In the genomic region with DNA sequence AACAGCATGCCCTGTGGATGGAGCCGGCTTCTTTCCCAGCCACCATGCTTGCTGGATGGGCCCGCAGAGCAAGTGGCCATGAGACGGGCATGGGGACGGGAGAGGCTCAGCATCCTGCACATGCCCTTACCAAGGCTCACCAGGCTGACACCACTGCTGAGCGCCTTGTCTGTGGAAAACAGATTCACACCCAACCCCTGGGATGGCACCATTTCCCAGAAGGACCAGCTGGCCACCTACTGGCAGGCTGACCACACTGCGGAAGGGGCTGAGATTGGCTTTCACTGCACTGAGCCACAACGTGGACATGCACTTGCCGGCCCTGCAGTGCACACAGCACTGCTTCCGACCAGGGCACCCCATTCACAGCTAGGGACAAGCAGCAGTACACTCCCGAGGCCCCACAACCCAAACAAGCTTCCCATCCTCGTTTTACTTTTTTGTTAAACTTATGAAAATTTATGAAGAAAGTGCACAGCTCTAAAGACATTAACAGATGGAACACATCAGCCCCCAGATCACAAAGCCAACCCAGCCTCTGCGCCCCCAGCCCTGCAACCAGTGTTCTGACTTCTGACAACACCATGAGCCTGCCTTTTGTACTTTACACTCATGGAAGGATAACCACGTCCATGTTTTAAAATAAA, we compare ENCODE assay signal across 9 cellular contexts. TPM values are rescaled to one million over a fixed set of nuclear protein-coding genes. Genes with fewer than 3 reads are reported as not detected.
DNase-seq lines count a peak whose midpoint lies in the region; ATAC-seq, FAIRE-seq and TF ChIP-seq lines count a peak whose summit lies in the region.
"Had no signal": no experiment of that assay in that cellular context is flagged by ENCODE, and none has a peak within 500 bp of the region (broad histone marks: within the 10 kb centered on the region; RNA-seq: fewer than 3 reads in every experiment).

No MANE protein-coding gene starts in this region.

- no peak for TF ChIP-seq EP300 in K562 (IDR thresholded peaks at IDR 0.05; ENCODE audit: low read length)

- ATAC-seq in K562 (peak; percentile 85), HG02798 (IDR thresholded peaks at IDR 0.05; ENCODE audit: poor library complexity, unreplicated experiment) (no peak), HG03354 (IDR thresholded peaks at IDR 0.05; ENCODE audit: poor library complexity, severe bottlenecking, unreplicated experiment) (no peak)

- no peaks in the 10 kb centered on the region for H3K9me1 ChIP-seq in K562 (ENCODE audit: control insufficient read depth, insufficient read depth, low read length)

- H3K4me3 ChIP-seq in K562 (no peak overlapping the region), kidney (ENCODE audit: low read length in 2 of 2) (no peak overlapping the region)

- no peak for TF ChIP-seq POLR2A in K562 (conservative IDR thresholded peaks at IDR 0.05)

- CTCF ChIA-PET in K562 (lab: Yijun Ruan, JAX; ENCODE audit: low intra/inter-chr PET ratio) = interaction anchor here (1.2 kb wide), 1 partner anchor 421 kb away, joined by 4 read pairs; no protein-coding TSS in a partner anchor

- TF ChIP-seq CTCF in GM10266 (IDR thresholded peaks at IDR 0.05; ENCODE audit: control insufficient read depth, insufficient read depth, low read depth, missing control alignments) = peak; percentile 53
- TF ChIP-seq CTCF in K562 (IDR thresholded peaks at IDR 0.05 in 2 of 3, conservative IDR thresholded peaks at IDR 0.05 in 1 of 3; ENCODE audit: insufficient read depth in 2 of 3, low read depth in 1 of 3, low read length in 3 of 3) = peak; percentile 66 to 70 (median 68)
- peak; percentile 72 for TF ChIP-seq CTCF in kidney (IDR thresholded peaks at IDR 0.05; ENCODE audit: borderline replicate concordance, extremely low read depth, insufficient read depth)

- H3K4me2 ChIP-seq in K562 (ENCODE audit: insufficient read depth, low read length) = no peak overlapping the region

- intact Hi-C loops in K562 (cut with micrococcal nuclease) = loop anchor here (5.0 kb wide), 1 partner anchor 422 kb away; no protein-coding TSS in a partner anchor
- intact Hi-C loops in kidney (cut with DNase I) = loop anchor here (10.0 kb wide), 1 partner anchor 415 kb away; no protein-coding TSS in a partner anchor

- H3K9me3 ChIP-seq in K562 (replicated peaks; ENCODE audit: control insufficient read depth, insufficient read depth, low read depth, low read length) = no peaks in the 10 kb centered on the region
- H3K9me3 ChIP-seq in kidney (ENCODE audit: control insufficient read depth in 1 of 2, low read length in 2 of 2) = no peaks in the 10 kb centered on the region

- FAIRE-seq in K562 (lab: Jason Lieb, UNC) (peak; percentile 73), kidney (lab: Jason Lieb, UNC) (no peak), urothelium cell line (lab: Jason Lieb, UNC) (peak; percentile 94)
- FAIRE-seq: frontal cortex had no signal

- H2AFZ ChIP-seq in K562 (ENCODE audit: low read depth, low read length) = no peak overlapping the region

- no peaks in the 10 kb centered on the region; the same call in 1 of the 2 replicates for H4K20me1 ChIP-seq in K562 (replicated peaks; ENCODE audit: control insufficient read depth, insufficient read depth, low read length)

- no TSS peak for BruUV-seq in K562 (replicated peaks; lab: Mats Ljungman, UMichigan)

- H3K27ac ChIP-seq in K562 (ENCODE audit: extremely low read depth, low read depth, low read length) (no peak overlapping the region), kidney (ENCODE audit: low read depth in 2 of 2, low read length in 2 of 2) (no peak overlapping the region)

- H3K27me3 ChIP-seq in K562 (ENCODE audit: control insufficient read depth in 2 of 2, insufficient read depth in 2 of 2, low read length in 2 of 2) = peaks cover 0 to 9% of the 10 kb centered on the region in 2 experiments; a peak in 1 of 5 replicates

- TF ChIP-seq RAD21 in K562 (CRISPR knock-in tag; conservative IDR thresholded peaks at IDR 0.05 in 1 of 2, IDR thresholded peaks at IDR 0.05 in 1 of 2) = peak; percentile 50 to 62

- DNase-seq in AG08395 (ENCODE audit: low spot score) (peak; percentile 75), GM10266 (ENCODE audit: extremely low spot score) (no peak), NCI-H345 treated with DMSO at 0.1 percent for 48 hours (lab: John Stamatoyannopoulos, UW; ENCODE audit: unreplicated experiment) (peak; percentile 12), K562 (ENCODE audit: extremely low read depth in 1 of 4, low spot score in 3 of 4) (peak; percentile 31 to 39 (median 35)), kidney (no peak), urothelium cell line (ENCODE audit: low spot score) (peak; percentile 74)

- POLR2A ChIA-PET in K562 (lab: Yijun Ruan, JAX) = interaction anchor here (1.4 kb wide), 1 partner anchor 22 kb away, joined by 4 read pairs; no protein-coding TSS in a partner anchor

- H3K36me3 ChIP-seq in K562 (ENCODE audit: control insufficient read depth, insufficient read depth, low read length) (no peaks in the 10 kb centered on the region), kidney (ENCODE audit: control insufficient read depth in 1 of 2, insufficient read depth in 2 of 2, low read length in 2 of 2) (no peaks in the 10 kb centered on the region)

- WGBS in K562 (ENCODE audit: insufficient coverage, low coverage, missing lambda C conversion rate) = under 1% methylated on average over 13 of the region's 13 CpGs

- H3K79me2 ChIP-seq in K562 (ENCODE audit: control insufficient read depth, insufficient read depth, low read length) = no peaks in the 10 kb centered on the region

- no peak overlapping the region for H3K9ac ChIP-seq in K562 (ENCODE audit: insufficient read depth in 1 of 2, low read depth in 2 of 2, low read length in 2 of 2)
- H3K9ac ChIP-seq in kidney (ENCODE audit: low read length in 2 of 2) = no peak overlapping the region

- H3K4me1 ChIP-seq in K562 (replicated peaks in 1 of 2; ENCODE audit: control insufficient read depth in 2 of 2, insufficient read depth in 2 of 2, low read length in 2 of 2) = no peaks in the 10 kb centered on the region
- H3K4me1 ChIP-seq in kidney (ENCODE audit: control insufficient read depth in 1 of 2, insufficient read depth in 1 of 2, low read depth in 1 of 2, low read length in 2 of 2) = no peaks in the 10 kb centered on the region

- in situ Hi-C loops in K562 (cut with MboI) = no loop called here

RNA-seq across cellular contexts. Expression of gene KRTAP17-1, which starts 13.9 kb away (rescaled TPM):
- total RNA-seq in K562 (2011; cell fraction: chromatin; rRNA removed; ENCODE audit: low replicate concordance) = not detected in 2 replicates
- total RNA-seq in K562 (2011; cell fraction: nucleolus; rRNA removed) = not detected in 2 replicates
- total RNA-seq in K562 (2011; cell fraction: nucleoplasm; rRNA removed) = not detected in 2 replicates
- total RNA-seq in K562 (2014; rRNA removed) (not detected in 2 replicates), K562 (2014; rRNA removed; fragmentation: Illumina TruSeq; extraction: Trizol) (not detected in 2 replicates), K562 (2015; rRNA removed; fragmentation: Illumina TruSeq; extraction: Trizol) (not detected in 2 replicates), K562 (2021) (not detected in 2 replicates), kidney (not detected)
- polyA plus RNA-seq in K562 (2011; rRNA removed) (not detected in 2 replicates), K562 (2014; fragmentation: Illumina TruSeq; extraction: Trizol) (not detected in 2 replicates), K562 (2014; fragmentation: Nextera tagmentation; extraction: Ambion mirVana) (not detected), K562 (2014; rRNA removed) (not detected in 2 replicates), kidney (ENCODE audit: insufficient read depth, low read depth, low replicate concordance) (not detected)
- polyA plus RNA-seq in K562 (2011; cell fraction: cytosol; rRNA removed) = not detected in 2 replicates
- polyA plus RNA-seq in K562 (2011; cell fraction: nucleus; rRNA removed) = not detected in 2 replicates
- not detected in 2 replicates for polyA plus RNA-seq in K562 (2012)
- polyA minus RNA-seq in K562 (2011; rRNA and poly(A)+ RNA removed) = not detected in 2 replicates
- polyA minus RNA-seq in K562 (2011; cell fraction: cytosol; rRNA and poly(A)+ RNA removed) = not detected in 2 replicates
- polyA minus RNA-seq in K562 (2011; cell fraction: nucleus; rRNA and poly(A)+ RNA removed) = not detected in 2 replicates
- total RNA-seq: frontal cortex had no signal

RNA-seq across cellular contexts. Expression of gene KRTAP16-1, which starts 20.3 kb away (rescaled TPM):
- total RNA-seq in K562 (2011; cell fraction: chromatin; rRNA removed; ENCODE audit: low replicate concordance) = not detected in 2 replicates
- not detected in 2 replicates for total RNA-seq in K562 (2011; cell fraction: nucleolus; rRNA removed)
- not detected in 2 replicates for total RNA-seq in K562 (2011; cell fraction: nucleoplasm; rRNA removed)
- not detected in 2 replicates for total RNA-seq in K562 (2014; rRNA removed)
- total RNA-seq in K562 (2014; rRNA removed; fragmentation: Illumina TruSeq; extraction: Trizol) = not detected in 2 replicates
- not detected in 2 replicates for total RNA-seq in K562 (2015; rRNA removed; fragmentation: Illumina TruSeq; extraction: Trizol)
- total RNA-seq in K562 (2021) = not detected in 2 replicates
- polyA plus RNA-seq in K562 (2011; rRNA removed) = not detected in 2 replicates
- polyA plus RNA-seq in K562 (2011; cell fraction: cytosol; rRNA removed) = not detected in 2 replicates
- polyA plus RNA-seq in K562 (2011; cell fraction: nucleus; rRNA removed) = not detected in 2 replicates
- polyA plus RNA-seq in K562 (2012) = not detected in 2 replicates
- not detected in 2 replicates for polyA plus RNA-seq in K562 (2014; fragmentation: Illumina TruSeq; extraction: Trizol)
- not detected for polyA plus RNA-seq in K562 (2014; fragmentation: Nextera tagmentation; extraction: Ambion mirVana)
- not detected in 2 replicates for polyA plus RNA-seq in K562 (2014; rRNA removed)
- polyA minus RNA-seq in K562 (2011; rRNA and poly(A)+ RNA removed) = not detected in 2 replicates
- not detected in 2 replicates for polyA minus RNA-seq in K562 (2011; cell fraction: cytosol; rRNA and poly(A)+ RNA removed)
- polyA minus RNA-seq in K562 (2011; cell fraction: nucleus; rRNA and poly(A)+ RNA removed) = not detected in 2 replicates
- total RNA-seq in kidney = not detected
- polyA plus RNA-seq in kidney (ENCODE audit: insufficient read depth, low read depth, low replicate concordance) = not detected
- total RNA-seq: frontal cortex had no signal

RNA-seq across cellular contexts. Expression of gene KRT33A, which starts 21.2 kb away (rescaled TPM):
- not detected in 2 replicates for total RNA-seq in K562 (2011; cell fraction: chromatin; rRNA removed; ENCODE audit: low replicate concordance)
- not detected in 2 replicates for total RNA-seq in K562 (2011; cell fraction: nucleolus; rRNA removed)
- not detected in 2 replicates for total RNA-seq in K562 (2011; cell fraction: nucleoplasm; rRNA removed)
- total RNA-seq in K562 (2014; rRNA removed) = not detected in 2 replicates
- total RNA-seq in K562 (2014; rRNA removed; fragmentation: Illumina TruSeq; extraction: Trizol) = not detected in 2 replicates
- not detected in 2 replicates for total RNA-seq in K562 (2015; rRNA removed; fragmentation: Illumina TruSeq; extraction: Trizol)
- not detected in 2 replicates for total RNA-seq in K562 (2021)
- polyA plus RNA-seq in K562 (2011; rRNA removed) = not detected in 2 replicates
- polyA plus RNA-seq in K562 (2011; cell fraction: cytosol; rRNA removed) = not detected in 2 replicates
- polyA plus RNA-seq in K562 (2011; cell fraction: nucleus; rRNA removed) = not detected in 2 replicates
- not detected in 2 replicates for polyA plus RNA-seq in K562 (2012)
- polyA plus RNA-seq in K562 (2014; fragmentation: Illumina TruSeq; extraction: Trizol) = not detected in 2 replicates
- not detected for polyA plus RNA-seq in K562 (2014; fragmentation: Nextera tagmentation; extraction: Ambion mirVana)
- polyA plus RNA-seq in K562 (2014; rRNA removed) = not detected in 2 replicates
- not detected in 2 replicates for polyA minus RNA-seq in K562 (2011; rRNA and poly(A)+ RNA removed)
- not detected in 2 replicates for polyA minus RNA-seq in K562 (2011; cell fraction: cytosol; rRNA and poly(A)+ RNA removed)
- polyA minus RNA-seq in K562 (2011; cell fraction: nucleus; rRNA and poly(A)+ RNA removed) = not detected in 2 replicates
- not detected for total RNA-seq in kidney
- not detected for polyA plus RNA-seq in kidney (ENCODE audit: insufficient read depth, low read depth, low replicate concordance)
- total RNA-seq: frontal cortex had no signal

RNA-seq across cellular contexts. Expression of gene KRTAP29-1, which starts 26.8 kb away (rescaled TPM):
- not detected in 2 replicates for total RNA-seq in K562 (2011; cell fraction: chromatin; rRNA removed; ENCODE audit: low replicate concordance)
- total RNA-seq in K562 (2011; cell fraction: nucleolus; rRNA removed) = not detected in 2 replicates
- not detected in 2 replicates for total RNA-seq in K562 (2011; cell fraction: nucleoplasm; rRNA removed)
- total RNA-seq in K562 (2014; rRNA removed) (not detected in 2 replicates), K562 (2014; rRNA removed; fragmentation: Illumina TruSeq; extraction: Trizol) (not detected in 2 replicates), K562 (2015; rRNA removed; fragmentation: Illumina TruSeq; extraction: Trizol) (not detected in 2 replicates), K562 (2021) (not detected in 2 replicates), kidney (not detected)
- polyA plus RNA-seq in K562 (2011; rRNA removed) (not detected in 2 replicates), K562 (2014; fragmentation: Illumina TruSeq; extraction: Trizol) (not detected in 2 replicates), K562 (2014; fragmentation: Nextera tagmentation; extraction: Ambion mirVana) (not detected), K562 (2014; rRNA removed) (not detected in 2 replicates), kidney (ENCODE audit: insufficient read depth, low read depth, low replicate concordance) (not detected)
- not detected in 2 replicates for polyA plus RNA-seq in K562 (2011; cell fraction: cytosol; rRNA removed)
- not detected in 2 replicates for polyA plus RNA-seq in K562 (2011; cell fraction: nucleus; rRNA removed)
- polyA plus RNA-seq in K562 (2012) = not detected in 2 replicates
- polyA minus RNA-seq in K562 (2011; rRNA and poly(A)+ RNA removed) = not detected in 2 replicates
- not detected in 2 replicates for polyA minus RNA-seq in K562 (2011; cell fraction: cytosol; rRNA and poly(A)+ RNA removed)
- not detected in 2 replicates for polyA minus RNA-seq in K562 (2011; cell fraction: nucleus; rRNA and poly(A)+ RNA removed)
- total RNA-seq: frontal cortex had no signal

RNA-seq across cellular contexts. Expression of gene KRT33B, which starts 40.2 kb away (rescaled TPM):
- not detected in 2 replicates for total RNA-seq in K562 (2011; cell fraction: chromatin; rRNA removed; ENCODE audit: low replicate concordance)
- total RNA-seq in K562 (2011; cell fraction: nucleolus; rRNA removed) = not detected in 2 replicates
- not detected in 2 replicates for total RNA-seq in K562 (2011; cell fraction: nucleoplasm; rRNA removed)
- total RNA-seq in K562 (2014; rRNA removed) (not detected in 2 replicates), K562 (2014; rRNA removed; fragmentation: Illumina TruSeq; extraction: Trizol) (not detected in 2 replicates), K562 (2015; rRNA removed; fragmentation: Illumina TruSeq; extraction: Trizol) (not detected in 2 replicates), K562 (2021) (not detected in 2 replicates), kidney (not detected)
- polyA plus RNA-seq in K562 (2011; rRNA removed) (not detected in 2 replicates), K562 (2014; fragmentation: Illumina TruSeq; extraction: Trizol) (not detected in 2 replicates), K562 (2014; fragmentation: Nextera tagmentation; extraction: Ambion mirVana) (not detected), K562 (2014; rRNA removed) (not detected in 2 replicates), kidney (ENCODE audit: insufficient read depth, low read depth, low replicate concordance) (not detected)
- polyA plus RNA-seq in K562 (2011; cell fraction: cytosol; rRNA removed) = not detected in 2 replicates
- not detected in 2 replicates for polyA plus RNA-seq in K562 (2011; cell fraction: nucleus; rRNA removed)
- not detected in 2 replicates for polyA plus RNA-seq in K562 (2012)
- polyA minus RNA-seq in K562 (2011; rRNA and poly(A)+ RNA removed) = not detected in 2 replicates
- not detected in 2 replicates for polyA minus RNA-seq in K562 (2011; cell fraction: cytosol; rRNA and poly(A)+ RNA removed)
- polyA minus RNA-seq in K562 (2011; cell fraction: nucleus; rRNA and poly(A)+ RNA removed) = not detected in 2 replicates
- total RNA-seq: frontal cortex had no signal

Comparison
In these comparisons a context has a peak if more than half of its experiments do, and no peak if none do; other contexts are left out.
1. DNase-seq: peak in AG08395 (single experiment), NCI-H345 treated with DMSO at 0.1 percent for 48 hours (single experiment), K562 (4 of 4) and urothelium cell line (single experiment); none in GM10266 (single experiment) and kidney (single experiment).
2. Peak in every context shown above with its lines, with median percentiles within 50 percentile points of each other: CTCF ChIP-seq.